In the genomic region with DNA sequence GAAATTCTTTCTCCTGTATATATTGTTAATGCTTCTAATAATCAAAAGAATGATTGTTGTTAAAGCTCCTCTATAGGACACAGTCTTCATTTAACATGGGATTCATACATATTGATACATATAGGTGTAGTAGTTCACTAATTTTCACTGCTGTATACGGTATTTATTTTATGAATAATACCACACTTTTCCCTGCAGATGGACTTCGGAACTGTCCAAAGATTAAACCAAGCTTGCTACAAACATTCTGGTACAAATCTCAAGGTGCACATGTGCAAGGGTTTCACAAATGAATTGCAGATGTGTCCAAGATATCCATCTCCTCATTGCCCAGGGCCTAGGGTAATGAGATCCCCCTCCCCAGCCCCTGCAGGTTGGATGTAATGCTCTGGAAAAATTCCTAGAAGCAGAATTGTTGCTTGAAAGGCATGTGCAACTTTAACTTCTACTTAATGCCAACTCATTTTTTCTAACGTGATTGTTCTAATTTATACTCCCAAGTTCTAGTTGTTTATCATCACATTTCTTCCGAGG, we compare ENCODE assay signal across 21 cellular contexts. TPM values are rescaled to one million over a fixed set of nuclear protein-coding genes. Genes with fewer than 3 reads are reported as not detected.
DNase-seq lines count a peak whose midpoint lies in the region; FAIRE-seq and TF ChIP-seq lines count a peak whose summit lies in the region.
"Had no signal": no experiment of that assay in that cellular context is flagged by ENCODE, and none has a peak within 500 bp of the region (broad histone marks: within the 10 kb centered on the region; RNA-seq: fewer than 3 reads in every experiment).

No MANE protein-coding gene starts in this region.

- H3K27ac ChIP-seq in SK-N-MC (peak overlapping the region; percentile 47), hepatocyte (no peak overlapping the region), liver (ENCODE audit: low read depth in 1 of 2, low read length in 2 of 2) (no peak overlapping the region), neural progenitor cell (no peak overlapping the region), neuronal stem cell (replicated peaks; ENCODE audit: low read length) (no peak overlapping the region)
- H3K27ac ChIP-seq: 22Rv1 had no signal

- no peak overlapping the region for H3K14ac ChIP-seq in neuronal stem cell (ENCODE audit: low read length)

- peak; percentile 57 for FAIRE-seq in H54 (lab: Jason Lieb, UNC)
- FAIRE-seq: D721Med, G401.6, GM12891 had no signal

- peaks cover 8% of the 10 kb centered on the region for H3K4me1 Mint-ChIP-seq in neural progenitor cell

- H2AFZ ChIP-seq in hepatocyte (no peak overlapping the region), neural progenitor cell (replicated peaks) (no peak overlapping the region), neuronal stem cell (ENCODE audit: low read length) (no peak overlapping the region)

- H3K4me3 Mint-ChIP-seq in neural progenitor cell = no peak overlapping the region
- H3K4me3 Mint-ChIP-seq: CD14-positive monocyte; CD8-positive, alpha-beta T cell; HFFc6 had no signal

- H2BK120ac ChIP-seq in neuronal stem cell (ENCODE audit: low read depth, low read length) = no peak overlapping the region

- 52% methylated on average over 4 of the region's 4 CpGs for WGBS in hepatocyte (ENCODE audit: low lambda C conversion rate, missing lambda C conversion rate)
- 33% methylated on average over 4 of the region's 4 CpGs for WGBS in liver
- no CpG with 5 or more reads among the region's 4 CpGs for WGBS in neuronal stem cell (ENCODE audit: extremely low coverage in 2 of 2, insufficient read length in 2 of 2, insufficient replicate concordance in 1 of 2), 2 donors

- no peaks in the 10 kb centered on the region for H3K79me2 ChIP-seq in hepatocyte
- no peaks in the 10 kb centered on the region for H3K79me2 ChIP-seq in neural progenitor cell (ENCODE audit: low read depth)

- no peaks in the 10 kb centered on the region for H3K9me2 ChIP-seq in hepatocyte (replicated peaks; ENCODE audit: insufficient read depth)

- no peaks in the 10 kb centered on the region for H3K79me1 ChIP-seq in neuronal stem cell (ENCODE audit: low read depth, low read length)

- TF ChIP-seq CTCF in hepatocyte (IDR thresholded peaks at IDR 0.05; ENCODE audit: poor library complexity) (no peak), liver (IDR thresholded peaks at IDR 0.05; ENCODE audit: low read depth, low read length, missing input control) (no peak), neural progenitor cell (IDR thresholded peaks at IDR 0.05) (no peak)

- no peaks in the 10 kb centered on the region for H3K36me3 Mint-ChIP-seq in neural progenitor cell

- DNase-seq in H54 (ENCODE audit: insufficient read length, low spot score) (no peak), SK-N-MC (ENCODE audit: low read depth, low spot score) (no peak), hepatocyte (ENCODE audit: low spot score) (peak; percentile 6), neural progenitor cell (ENCODE audit: low spot score) (no peak), MG63 (no peak), neuronal stem cell (ENCODE audit: low spot score) (no peak), OCI-M2 (lab: John Stamatoyannopoulos, UW; ENCODE audit: unreplicated experiment) (no peak)
- DNase-seq: CD8-positive, alpha-beta T cell; COR-L47; DMS153; DMS79 treated with DMSO at 0.1 percent for 48 hours; EL; GOT3; HFFc6 had no signal

- H3K9me3 ChIP-seq in SK-N-MC (ENCODE audit: low read depth, low read length) (no peaks in the 10 kb centered on the region), hepatocyte (ENCODE audit: low read depth) (no peaks in the 10 kb centered on the region), liver (ENCODE audit: control insufficient read depth in 4 of 4, low read length in 3 of 4) (no peaks in the 10 kb centered on the region), neural progenitor cell (ENCODE audit: low read depth) (no peaks in the 10 kb centered on the region), MG63 (no peaks in the 10 kb centered on the region), neuronal stem cell (replicated peaks in 1 of 2; ENCODE audit: control insufficient read depth in 2 of 2, insufficient read depth in 1 of 2, low read depth in 1 of 2, low read length in 2 of 2) (no peaks in the 10 kb centered on the region)
- H3K9me3 ChIP-seq: HAP-1 had no signal

- no peak overlapping the region for H3K4ac ChIP-seq in neuronal stem cell (ENCODE audit: low read length)

- H2AK5ac ChIP-seq in neuronal stem cell (ENCODE audit: low read depth, low read length) = no peak overlapping the region

- no peak overlapping the region for H2BK15ac ChIP-seq in neuronal stem cell (ENCODE audit: low read length)

- H3K18ac ChIP-seq in neuronal stem cell (ENCODE audit: low read length) = no peak overlapping the region

- H3K27me3 ChIP-seq in hepatocyte = no peaks in the 10 kb centered on the region
- H3K27me3 ChIP-seq in liver (ENCODE audit: control insufficient read depth in 4 of 4, insufficient read depth in 4 of 4, low read length in 3 of 4) = no peaks in the 10 kb centered on the region
- H3K27me3 ChIP-seq in neural progenitor cell = no peaks in the 10 kb centered on the region
- no peaks in the 10 kb centered on the region for H3K27me3 ChIP-seq in MG63
- H3K27me3 ChIP-seq in neuronal stem cell (ENCODE audit: control insufficient read depth in 3 of 3, insufficient read depth in 3 of 3, low read depth in 1 of 3, low read length in 3 of 3) = no peaks in the 10 kb centered on the region

- no peak overlapping the region for H3K27ac Mint-ChIP-seq in neural progenitor cell
- H3K27ac Mint-ChIP-seq: CD14-positive monocyte, HFFc6 had no signal

- H3K4me3 ChIP-seq in SK-N-MC = peak overlapping the region; percentile 20; the same call in 1 of the 2 replicates
- H3K4me3 ChIP-seq in hepatocyte = no peak overlapping the region
- no peak overlapping the region for H3K4me3 ChIP-seq in liver (ENCODE audit: low read depth in 1 of 3, low read length in 3 of 3)
- no peak overlapping the region for H3K4me3 ChIP-seq in neural progenitor cell
- H3K4me3 ChIP-seq in MG63 = no peak overlapping the region
- no peak overlapping the region for H3K4me3 ChIP-seq in neuronal stem cell (ENCODE audit: low read length in 2 of 2)
- H3K4me3 ChIP-seq: HAP-1 had no signal

- no peaks in the 10 kb centered on the region for H3F3A ChIP-seq in neural progenitor cell (ENCODE audit: low read depth)

- H3K23ac ChIP-seq in neuronal stem cell (ENCODE audit: low read depth, low read length, poor library complexity) = no peak overlapping the region

- H3K36me3 ChIP-seq in SK-N-MC (ENCODE audit: insufficient read depth, low read length) = peaks cover 5% of the 10 kb centered on the region
- H3K36me3 ChIP-seq in hepatocyte (replicated peaks; ENCODE audit: insufficient read depth, low read depth) = no peaks in the 10 kb centered on the region
- no peaks in the 10 kb centered on the region for H3K36me3 ChIP-seq in liver (ENCODE audit: control insufficient read depth in 4 of 4, insufficient read depth in 3 of 4, low read depth in 1 of 4, low read length in 3 of 4)
- no peaks in the 10 kb centered on the region for H3K36me3 ChIP-seq in neural progenitor cell
- no peaks in the 10 kb centered on the region for H3K36me3 ChIP-seq in MG63
- no peaks in the 10 kb centered on the region for H3K36me3 ChIP-seq in neuronal stem cell (replicated peaks in 1 of 2; ENCODE audit: control insufficient read depth in 2 of 2, insufficient read depth in 2 of 2, low read length in 2 of 2)

- no peak overlapping the region for H2BK12ac ChIP-seq in neuronal stem cell (ENCODE audit: low read length)

- peaks cover 12% of the 10 kb centered on the region for H3K4me1 ChIP-seq in hepatocyte (ENCODE audit: insufficient read depth)
- H3K4me1 ChIP-seq in liver (ENCODE audit: control insufficient read depth in 4 of 4, insufficient read depth in 4 of 4, low read length in 3 of 4) = peaks cover 2 to 21% (median 16%) of the 10 kb centered on the region in 4 donors
- no peaks in the 10 kb centered on the region for H3K4me1 ChIP-seq in neural progenitor cell
- H3K4me1 ChIP-seq in neuronal stem cell (ENCODE audit: control insufficient read depth in 2 of 2, insufficient read depth in 1 of 2, low read depth in 1 of 2, low read length in 2 of 2) = no peaks in the 10 kb centered on the region
- H3K4me1 ChIP-seq: HAP-1 had no signal

- no peak for TF ChIP-seq POLR2A in H54 (IDR thresholded peaks at IDR 0.05; ENCODE audit: low read depth, low read length)

- no peaks in the 10 kb centered on the region for H4K20me1 ChIP-seq in hepatocyte (ENCODE audit: insufficient read depth, poor library complexity, severe bottlenecking)
- no peaks in the 10 kb centered on the region for H4K20me1 ChIP-seq in neural progenitor cell (ENCODE audit: low read depth)

- no peak overlapping the region for H2BK5ac ChIP-seq in neuronal stem cell (ENCODE audit: low read length)

- no peaks in the 10 kb centered on the region for H3K9me3 Mint-ChIP-seq in neural progenitor cell
- H3K9me3 Mint-ChIP-seq: CD14-positive monocyte; CD8-positive, alpha-beta T cell; HFFc6 had no signal

- no peak overlapping the region for H3K4me2 ChIP-seq in hepatocyte
- no peak overlapping the region for H3K4me2 ChIP-seq in neural progenitor cell
- no peak overlapping the region for H3K4me2 ChIP-seq in neuronal stem cell (ENCODE audit: insufficient read depth, low read length, poor library complexity, severe bottlenecking)

- H4K8ac ChIP-seq in neuronal stem cell (ENCODE audit: low read depth, low read length) = no peak overlapping the region

- H3K9ac ChIP-seq in SK-N-MC (ENCODE audit: insufficient read length) (no peak overlapping the region), liver (ENCODE audit: low read depth in 1 of 2, low read length in 2 of 2) (no peak overlapping the region), neural progenitor cell (no peak overlapping the region), neuronal stem cell (ENCODE audit: low read depth, low read length, poor library complexity) (no peak overlapping the region)

- no peaks in the 10 kb centered on the region for H3K27me3 Mint-ChIP-seq in neural progenitor cell (ENCODE audit: insufficient read depth, low read depth)

- no peak overlapping the region for H4K91ac ChIP-seq in neuronal stem cell (ENCODE audit: low read depth, low read length, poor library complexity)

- no peak for TF ChIP-seq RAD21 in liver (IDR thresholded peaks at IDR 0.05)

TF ChIP-seq in liver, 16 proteins besides CTCF, POLR2A, EP300 and RAD21:
- peak; percentile 86 for TF ChIP-seq HNF4A (conservative IDR thresholded peaks at IDR 0.05)
- peak; percentile 30 for TF ChIP-seq HNF4G (IDR thresholded peaks at IDR 0.05)
- TF ChIP-seq ATF3 (IDR thresholded peaks at IDR 0.05) = no peak
- peak in 1 of 2 donors; percentile 24 for TF ChIP-seq RXRA (IDR thresholded peaks at IDR 0.05)
- TF ChIP-seq JUND (IDR thresholded peaks at IDR 0.05) = no peak
- no peak for TF ChIP-seq NR2F2 (IDR thresholded peaks at IDR 0.05)

RNA-seq across cellular contexts. Expression of gene DTNBP1, which starts 31.4 kb away (rescaled TPM):
- 3.4 and 7.3 TPM in 2 replicates for total RNA-seq in hepatocyte
- polyA plus RNA-seq in hepatocyte = 25.6 and 32.4 TPM in 2 replicates
- total RNA-seq in liver = 1 to 10 TPM; 3.1 to 6.0 TPM
- polyA plus RNA-seq in liver = 1 to 10 TPM; 3.7 to 5.0 TPM
- 4.5 and 6.0 TPM in 2 replicates for total RNA-seq in neural progenitor cell (ENCODE audit: low replicate concordance)
- 2.0 and 10.3 TPM in 2 replicates for total RNA-seq in MG63 (2014; rRNA removed; shearing (Covaris generic); ENCODE audit: low replicate concordance)
- polyA plus RNA-seq in neuronal stem cell (2013, experiment 1 of 2) = 18.1 TPM
- 17.7 TPM for polyA plus RNA-seq in neuronal stem cell (2013, experiment 2 of 2)
